35 cellular contexts compared by ENCODE assay signal in genomic region chr3:30940740-30941139, GRCh38. TPM values are rescaled to one million over a fixed set of nuclear protein-coding genes. Genes with fewer than 3 reads are reported as not detected.
"Had no signal": no experiment of that assay in that cellular context is flagged by ENCODE, and none has a peak within 500 bp of the region (broad histone marks: within the 10 kb centered on the region; RNA-seq: fewer than 3 reads in every experiment).

No MANE protein-coding gene starts in this region.

- H3K4me3 Mint-ChIP-seq: naive thymus-derived CD8-positive, alpha-beta T cell; natural killer cell treated with Interleukin-12 subunit alpha and Interleukin-12 subunit beta and Interleukin-15 and Interleukin-18, amount 100 ng/mL, for 72 hours; nephron progenitor cell; neural crest cell; stimulated activated memory B cell treated with anti-CD40 and anti-IgM and Interleukin-4, amounts not matched to agents 10 μg/mL and 1 μg/mL and 100 μg/mL, for 72 hours; stimulated activated naive CD8-positive, alpha-beta T cell treated with anti-CD3 and anti-CD28 coated beads, Interleukin-15, amount 100 ng/mL, for 72 hours; type B pancreatic cell had no signal

- H3K9me3 Mint-ChIP-seq: stimulated activated memory B cell treated with anti-CD40 and anti-IgM and Interleukin-4, amounts not matched to agents 10 μg/mL and 1 μg/mL and 100 μg/mL, for 72 hours had no signal

- H3K36me3 Mint-ChIP-seq: natural killer cell treated with Interleukin-12 subunit alpha and Interleukin-12 subunit beta and Interleukin-15 and Interleukin-18, amount 100 ng/mL, for 72 hours; stimulated activated memory B cell treated with anti-CD40 and anti-IgM and Interleukin-4, amounts not matched to agents 10 μg/mL and 1 μg/mL and 100 μg/mL, for 72 hours; type B pancreatic cell had no signal

- H3K4me1 Mint-ChIP-seq: naive thymus-derived CD8-positive, alpha-beta T cell; neural crest cell; stimulated activated memory B cell treated with anti-CD40 and anti-IgM and Interleukin-4, amounts not matched to agents 10 μg/mL and 1 μg/mL and 100 μg/mL, for 72 hours had no signal

- DNase-seq: naive thymus-derived CD8-positive, alpha-beta T cell; nephron progenitor cell; occipital lobe; ovary; posterior cingulate gyrus; psoas muscle; right cardiac atrium; right lobe of liver; sigmoid colon; spleen; stimulated activated CD4-positive, alpha-beta T cell treated with anti-CD3 and anti-CD28 coated beads, Interleukin-12 subunit alpha, Interleukin-12 subunit beta, amount 100 ng/mL, for 4 hours; stimulated activated CD4-positive, alpha-beta T cell treated with anti-CD3 and anti-CD28 coated beads, Interleukin-1b, Interleukin-23, amount 100 ng/mL, for 48 hours; stimulated activated CD4-positive, alpha-beta T cell treated with anti-CD3 and anti-CD28 coated beads, Interleukin-4, amount 100 ng/mL, for 1 hour; stimulated activated CD4-positive, alpha-beta T cell treated with anti-CD3 and anti-CD28 coated beads, Interleukin-4, amount 100 ng/mL, for 4 hours; stimulated activated CD8-positive, alpha-beta memory T cell treated with anti-CD3 and anti-CD28 coated beads, Interleukin-4, amount 100 ng/mL, for 48 hours; stimulated activated naive CD4-positive, alpha-beta T cell; stimulated activated naive CD8-positive, alpha-beta T cell treated with anti-CD3 and anti-CD28 coated beads, Interleukin-15, amount 100 ng/mL, for 72 hours; stimulated activated naive CD8-positive, alpha-beta T cell treated with anti-CD3 and anti-CD28 coated beads, Interleukin-15, Interleukin-2, amounts not matched to agents 100 U/mL and 50 U/mL, for 24 hours; substantia nigra; testis; tibial artery; transverse colon; upper lobe of right lung; uterus had no signal

- ATAC-seq: naive thymus-derived CD8-positive, alpha-beta T cell; psoas muscle; right cardiac atrium; right lobe of liver; stimulated activated memory B cell treated with anti-CD40 and anti-IgM and Interleukin-4, amounts not matched to agents 10 μg/mL and 1 μg/mL and 100 μg/mL, for 72 hours; stimulated activated naive CD8-positive, alpha-beta T cell treated with anti-CD3 and anti-CD28 coated beads, Interleukin-15, amount 100 ng/mL, for 72 hours; stimulated activated naive CD8-positive, alpha-beta T cell treated with anti-CD3 and anti-CD28 coated beads, Interleukin-15, Interleukin-2, amounts not matched to agents 100 U/mL and 50 U/mL, for 24 hours; upper lobe of right lung had no signal

- H3K9me3 ChIP-seq: ovary, psoas muscle, right lobe of liver, sigmoid colon, spleen, suprapubic skin, testis, tibial artery, transverse colon, upper lobe of right lung, uterus had no signal

- H3K27ac Mint-ChIP-seq: natural killer cell treated with Interleukin-12 subunit alpha and Interleukin-12 subunit beta and Interleukin-15 and Interleukin-18, amount 100 ng/mL, for 72 hours; nephron progenitor cell; progenitor cell of endocrine pancreas; stimulated activated memory B cell treated with anti-CD40 and anti-IgM and Interleukin-4, amounts not matched to agents 10 μg/mL and 1 μg/mL and 100 μg/mL, for 72 hours; type B pancreatic cell had no signal

- H3K36me3 ChIP-seq: ovary, right lobe of liver, sigmoid colon, spleen, suprapubic skin, tibial artery, transverse colon, upper lobe of right lung, uterus had no signal

- H3K4me3 ChIP-seq: ovary, psoas muscle, right lobe of liver, sigmoid colon, smooth muscle cell, spleen, suprapubic skin, testis, tibial artery, transverse colon, upper lobe of right lung, uterus had no signal

- H3K27me3 Mint-ChIP-seq: progenitor cell of endocrine pancreas; stimulated activated naive CD8-positive, alpha-beta T cell treated with anti-CD3 and anti-CD28 coated beads, Interleukin-15, amount 100 ng/mL, for 72 hours; type B pancreatic cell had no signal

- H3K27me3 ChIP-seq: ovary, right lobe of liver, sigmoid colon, spleen, suprapubic skin, testis, tibial artery, transverse colon, upper lobe of right lung, uterus had no signal

- H3K27ac ChIP-seq: ovary, parathyroid adenoma, psoas muscle, right lobe of liver, sigmoid colon, spleen, suprapubic skin, testis, tibial artery, transverse colon, upper lobe of right lung, uterus had no signal

- H3K4me1 ChIP-seq: parathyroid adenoma, psoas muscle, right lobe of liver, sigmoid colon, spleen, suprapubic skin, testis, tibial artery, transverse colon, upper lobe of right lung, uterus had no signal

RNA-seq across cellular contexts. Expression of gene GADL1, which starts 46.3 kb away (rescaled TPM):
- total RNA-seq: naive thymus-derived CD8-positive, alpha-beta T cell; natural killer cell treated with Interleukin-12 subunit alpha and Interleukin-12 subunit beta and Interleukin-15 and Interleukin-18, amount 100 ng/mL, for 72 hours; osteoblast; renal cortical epithelial cell; right cardiac atrium; right lobe of liver; sigmoid colon; smooth muscle cell; suprapubic skin; transverse colon; upper lobe of right lung had no signal
- polyA plus RNA-seq: naive thymus-derived CD8-positive, alpha-beta T cell; right cardiac atrium; sigmoid colon; smooth muscle cell; urinary bladder had no signal
